In genomic region chr1:4494558-4494957, GRCh38 we compare ENCODE assay signal across 13 cellular contexts.
DNase-seq lines count a peak whose midpoint lies in the region; ATAC-seq and TF ChIP-seq lines count a peak whose summit lies in the region.
"Had no signal": no experiment of that assay in that cellular context is flagged by ENCODE, and none has a peak within 500 bp of the region (broad histone marks: within the 10 kb centered on the region; RNA-seq: fewer than 3 reads in every experiment).

No MANE protein-coding gene starts in this region.

- no peaks in the 10 kb centered on the region for H3K36me3 Mint-ChIP-seq in endodermal cell (ENCODE audit: low read depth)

- no peak overlapping the region for H4K8ac ChIP-seq in mesendoderm (ENCODE audit: low read depth, low read length)

- DNase-seq in ELF-1 (ENCODE audit: low read depth, low spot score) (peak; percentile 35), endodermal cell (peak; percentile 73), mesendoderm (peak; percentile 26), NCI-H1092 treated with DMSO at 0.1 percent for 48 hours (lab: John Stamatoyannopoulos, UW) (no peak), T1000 (lab: John Stamatoyannopoulos, UW) (no peak), DMS153 (lab: John Stamatoyannopoulos, UW) (no peak)
- DNase-seq: activated CD8-positive, alpha-beta memory T cell treated with anti-CD3 and anti-CD28 coated beads for 24 hours; C1 segment of cervical spinal cord; occipital lobe; stimulated activated CD4-positive, alpha-beta T cell treated with anti-CD3 and anti-CD28 coated beads, Interleukin-4, amount 100 ng/mL, for 4 hours had no signal

- TF ChIP-seq RAD21 in Ishikawa (IDR thresholded peaks at IDR 0.05; ENCODE audit: low read depth): peak; percentile 37; the same call in 1 of the 2 replicates

- no peak overlapping the region for H2BK15ac ChIP-seq in mesendoderm (replicated peaks; ENCODE audit: low read depth)

- H2BK120ac ChIP-seq in mesendoderm (ENCODE audit: low read depth, low read length): no peak overlapping the region

- no peak overlapping the region for H3K4me2 ChIP-seq in mesendoderm (ENCODE audit: low read length)

- H3K27ac ChIP-seq in endodermal cell (ENCODE audit: low read depth, low read length) (no peak overlapping the region), mesendoderm (ENCODE audit: low read depth, low read length) (no peak overlapping the region)
- H3K27ac ChIP-seq: thoracic aorta had no signal

- no peak overlapping the region for H4K5ac ChIP-seq in mesendoderm (ENCODE audit: low read length)

- no peak overlapping the region for H3K9ac ChIP-seq in endodermal cell (ENCODE audit: extremely low read depth, low read length, poor library complexity, severe bottlenecking)
- no peak overlapping the region for H3K9ac ChIP-seq in mesendoderm (ENCODE audit: low read length)

- H3K9me3 ChIP-seq in endodermal cell (ENCODE audit: control insufficient read depth, low read length): no peaks in the 10 kb centered on the region
- H3K9me3 ChIP-seq: thoracic aorta had no signal

- H3K9me3 Mint-ChIP-seq in endodermal cell: no peaks in the 10 kb centered on the region

- H3K4me3 ChIP-seq in endodermal cell (ENCODE audit: low read length) (no peak overlapping the region), mesendoderm (ENCODE audit: low read length) (no peak overlapping the region)
- H3K4me3 ChIP-seq: thoracic aorta had no signal

- peaks cover 2% of the 10 kb centered on the region for H3K27me3 Mint-ChIP-seq in endodermal cell (ENCODE audit: insufficient read depth)

- no peaks in the 10 kb centered on the region for H3K27me3 ChIP-seq in endodermal cell (ENCODE audit: control insufficient read depth, insufficient read depth, low read length, poor library complexity, severe bottlenecking)
- no peaks in the 10 kb centered on the region for H3K27me3 ChIP-seq in mesendoderm (ENCODE audit: insufficient read depth, low read length, poor library complexity)

- no peak overlapping the region for H3K18ac ChIP-seq in mesendoderm (ENCODE audit: low read length)

- TF ChIP-seq EP300 in Ishikawa (IDR thresholded peaks at IDR 0.05; ENCODE audit: borderline replicate concordance): no peak

- no peak overlapping the region for H3K23ac ChIP-seq in mesendoderm (ENCODE audit: low read length)

- no peak overlapping the region for H3K4ac ChIP-seq in mesendoderm (ENCODE audit: low read depth, low read length)

- H3K4me1 ChIP-seq in endodermal cell (ENCODE audit: control insufficient read depth, insufficient read depth, low read length) (no peaks in the 10 kb centered on the region), mesendoderm (ENCODE audit: control insufficient read depth, low read depth, low read length) (no peaks in the 10 kb centered on the region)

- no peak overlapping the region for H2BK5ac ChIP-seq in mesendoderm (ENCODE audit: low read length)

- H3K27ac Mint-ChIP-seq in endodermal cell: no peak overlapping the region

- ATAC-seq in HG03159 (IDR thresholded peaks at IDR 0.05; ENCODE audit: unreplicated experiment): no peak

- no peak overlapping the region for H2AK5ac ChIP-seq in mesendoderm (ENCODE audit: low read length)

- no peaks in the 10 kb centered on the region for H3K79me2 ChIP-seq in mesendoderm (ENCODE audit: control insufficient read depth, insufficient read depth, low read length)

- WGBS in endodermal cell (ENCODE audit: insufficient coverage in 1 of 2, insufficient read length in 1 of 2), 2 experiments: 44 to 59% methylated on average over 4 to 7 of the region's 7 CpGs
- WGBS in mesendoderm (ENCODE audit: extremely low coverage, insufficient coverage, low lambda C conversion rate): no CpG with 5 or more reads among the region's 7 CpGs

- H3K36me3 ChIP-seq in endodermal cell (ENCODE audit: control insufficient read depth, insufficient read depth, low read length): no peaks in the 10 kb centered on the region
- H3K36me3 ChIP-seq in mesendoderm (ENCODE audit: control insufficient read depth, insufficient read depth, low read length): no peaks in the 10 kb centered on the region
- H3K36me3 ChIP-seq: thoracic aorta had no signal

- H3K56ac ChIP-seq in mesendoderm (ENCODE audit: low read length): no peak overlapping the region

- H3K4me1 Mint-ChIP-seq in endodermal cell: no peaks in the 10 kb centered on the region

- H3K4me3 Mint-ChIP-seq in endodermal cell: no peak overlapping the region

- H3K79me1 ChIP-seq in mesendoderm (ENCODE audit: low read length): no peaks in the 10 kb centered on the region

- TF ChIP-seq CTCF in endodermal cell (conservative IDR thresholded peaks at IDR 0.05): peak; percentile 68

TF ChIP-seq in Ishikawa, 13 proteins besides CTCF, POLR2A, EP300 and RAD21:
- TF ChIP-seq TCF12 (IDR thresholded peaks at IDR 0.05; ENCODE audit: low read depth): no peak
- no peak for TF ChIP-seq CEBPB (IDR thresholded peaks at IDR 0.05)
- TF ChIP-seq TEAD4 (IDR thresholded peaks at IDR 0.05): no peak
- no peak for TF ChIP-seq CREB1 (IDR thresholded peaks at IDR 0.05; ENCODE audit: low read depth)
- no peak for TF ChIP-seq USF1 (IDR thresholded peaks at IDR 0.05)
- TF ChIP-seq ZBTB7A (IDR thresholded peaks at IDR 0.05; ENCODE audit: low read depth): no peak
- no peak for TF ChIP-seq FOXM1 (IDR thresholded peaks at IDR 0.05; ENCODE audit: borderline replicate concordance, low read depth)
- TF ChIP-seq, protein P1, sequence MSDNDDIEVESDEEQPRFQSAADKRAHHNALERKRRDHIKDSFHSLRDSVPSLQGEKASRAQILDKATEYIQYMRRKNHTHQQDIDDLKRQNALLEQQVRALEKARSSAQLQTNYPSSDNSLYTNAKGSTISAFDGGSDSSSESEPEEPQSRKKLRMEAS (IDR thresholded peaks at IDR 0.05): no peak
- no peak for TF ChIP-seq YY1 (IDR thresholded peaks at IDR 0.05; ENCODE audit: low read depth)
- no peak for TF ChIP-seq NFIC (IDR thresholded peaks at IDR 0.05)
- no peak for TF ChIP-seq EGR1 (IDR thresholded peaks at IDR 0.05)
- no peak for TF ChIP-seq TAF1 (IDR thresholded peaks at IDR 0.05; ENCODE audit: low read depth)
- no peak for TF ChIP-seq REST (IDR thresholded peaks at IDR 0.05; ENCODE audit: low read depth)

Comparison
In these comparisons a context has a peak if more than half of its experiments do, and no peak if none do; other contexts are left out.
1. DNase-seq: peak in ELF-1 (single experiment), endodermal cell (single experiment) and mesendoderm (single experiment); none in NCI-H1092 treated with DMSO at 0.1 percent for 48 hours (single experiment), T1000 (single experiment) and DMS153 (single experiment).